15 cellular contexts compared by ENCODE assay signal in the genomic region with DNA sequence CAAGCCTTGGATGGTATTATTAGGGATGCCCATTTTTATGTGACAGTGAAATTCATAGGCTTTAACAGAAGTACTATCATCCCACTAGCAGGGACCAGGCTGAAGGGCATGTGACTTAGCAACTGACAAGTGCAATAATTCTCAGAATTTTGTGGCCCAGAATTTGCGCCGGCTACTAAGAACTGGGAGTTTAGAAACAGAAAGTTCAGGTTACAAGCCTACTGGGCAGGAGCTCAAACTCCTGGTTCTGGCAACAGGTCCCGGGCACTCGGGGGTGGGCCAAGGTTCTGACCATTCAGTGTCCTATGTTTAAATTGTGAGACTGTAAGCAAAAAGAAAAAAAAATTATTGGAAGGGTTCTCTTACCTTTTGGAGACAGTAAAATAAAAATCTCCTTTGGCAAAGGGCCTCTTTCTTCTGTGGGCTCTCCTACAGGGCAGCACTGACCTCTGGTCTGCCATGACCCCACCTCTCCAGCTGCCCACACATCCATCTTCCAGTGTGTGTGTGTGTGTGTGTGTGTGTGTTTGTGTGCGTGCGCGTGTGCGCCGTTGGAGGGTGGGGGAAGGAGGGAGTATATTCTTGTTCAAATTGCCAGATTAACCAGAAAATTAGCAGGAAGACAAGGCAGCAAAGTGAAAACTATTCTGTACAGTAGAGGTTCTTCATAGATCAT. TPM values are rescaled to one million over a fixed set of nuclear protein-coding genes. Genes with fewer than 3 reads are reported as not detected.
DNase-seq lines count a peak whose midpoint lies in the region; ATAC-seq, FAIRE-seq and TF ChIP-seq lines count a peak whose summit lies in the region.
"Had no signal": no experiment of that assay in that cellular context is flagged by ENCODE, and none has a peak within 500 bp of the region (broad histone marks: within the 10 kb centered on the region; RNA-seq: fewer than 3 reads in every experiment).

No MANE protein-coding gene starts in this region.

- DNase-seq in breast epithelium (ENCODE audit: low spot score in 2 of 2), result no peak
- DNase-seq in mammary epithelial cell, result no peak
- peak in 1 of 2 donors; percentile 33 for DNase-seq in heart right ventricle
- no peak for DNase-seq in pancreas
- DNase-seq in DMS 273 (lab: John Stamatoyannopoulos, UW; ENCODE audit: unreplicated experiment), result no peak
- DNase-seq in activated CD4-positive, alpha-beta T cell treated with anti-CD3 and anti-CD28 coated beads for 1 hour, result no peak
- DNase-seq in NCI-H1436 (lab: John Stamatoyannopoulos, UW), result no peak
- no peak for DNase-seq in effector memory CD8-positive, alpha-beta T cell
- DNase-seq: activated CD4-positive, alpha-beta T cell treated with anti-CD3 and anti-CD28 coated beads for 4 hours; cerebellar nuclear complex; DMS53; Kasumi-1; NCI-H2029 treated with DMSO at 0.1 percent for 48 hours; small intestine; SW 1271 had no signal

- in situ Hi-C loops in mammary epithelial cell (cut with MboI; ENCODE audit: low sequenced_read_pairs in 2 of 2), result no loop called here

- no peaks in the 10 kb centered on the region for H3K36me3 ChIP-seq in breast epithelium
- H3K36me3 ChIP-seq in mammary epithelial cell (ENCODE audit: insufficient read depth, low read length), result no peaks in the 10 kb centered on the region
- no peaks in the 10 kb centered on the region for H3K36me3 ChIP-seq in heart right ventricle
- H3K36me3 ChIP-seq in pancreas, result no peaks in the 10 kb centered on the region

- CTCF ChIA-PET in mammary epithelial cell (lab: Charles Lee; ENCODE audit: low non-redundant PET), result no interaction called here

- H3K9me3 ChIP-seq in breast epithelium, result no peaks in the 10 kb centered on the region
- H3K9me3 ChIP-seq in mammary epithelial cell (replicated peaks; ENCODE audit: insufficient read depth, low read length), result no peaks in the 10 kb centered on the region
- no peaks in the 10 kb centered on the region for H3K9me3 ChIP-seq in heart right ventricle
- no peaks in the 10 kb centered on the region for H3K9me3 ChIP-seq in pancreas

- no peak overlapping the region for H3K27ac Mint-ChIP-seq in effector memory CD8-positive, alpha-beta T cell

- H3K27ac ChIP-seq in breast epithelium (peak overlapping the region; percentile 29 to 53), mammary epithelial cell (ENCODE audit: insufficient read depth, low read depth, low read length) (no peak overlapping the region), heart right ventricle (peak overlapping the region in 9 of 10 donors; percentile 75 to 95 (median 90)), pancreas (no peak overlapping the region)

- no TSS peak for BruUV-seq in mammary epithelial cell (replicated peaks; lab: Mats Ljungman, UMichigan)

- no peak for TF ChIP-seq POLR2A in breast epithelium (IDR thresholded peaks at IDR 0.05)

- H3K4me1 ChIP-seq in breast epithelium (no peaks in the 10 kb centered on the region), mammary epithelial cell (ENCODE audit: insufficient read depth, low read length) (peaks cover 8% of the 10 kb centered on the region), heart right ventricle (peaks cover 0 to 60% (median 38%) of the 10 kb centered on the region in 9 donors), pancreas (no peaks in the 10 kb centered on the region)

- WGBS in mammary epithelial cell (ENCODE audit: low coverage, missing lambda C conversion rate), result 82% methylated on average over 9 of the region's 9 CpGs
- 60 to 62% methylated on average over 9 of the region's 9 CpGs for WGBS in heart right ventricle, 2 donors
- 63 to 66% methylated on average over 9 of the region's 9 CpGs for WGBS in pancreas, 2 donors

- peak in 3 of 8 donors; percentile 20 to 33 (median 31) for ATAC-seq in heart right ventricle
- peak in 3 of 4 donors; percentile 24 to 44 (median 43) for ATAC-seq in pancreas
- no peak for ATAC-seq in effector memory CD8-positive, alpha-beta T cell (replicated peaks)

- H4K20me1 ChIP-seq in mammary epithelial cell (ENCODE audit: insufficient read depth, low read length), result no peaks in the 10 kb centered on the region

- no peak overlapping the region for H3K4me2 ChIP-seq in mammary epithelial cell (ENCODE audit: insufficient read depth, low read depth, low read length)

- TF ChIP-seq CTCF in breast epithelium (IDR thresholded peaks at IDR 0.05) (no peak), mammary epithelial cell (conservative IDR thresholded peaks at IDR 0.05 in 1 of 2, IDR thresholded peaks at IDR 0.05 in 1 of 2; ENCODE audit: extremely low read depth in 1 of 2, insufficient read depth in 1 of 2, low read depth in 1 of 2, low read length in 2 of 2) (no peak), heart right ventricle (IDR thresholded peaks at IDR 0.05) (no peak), pancreas (IDR thresholded peaks at IDR 0.05) (no peak)

- no peaks in the 10 kb centered on the region for H3K79me2 ChIP-seq in mammary epithelial cell (ENCODE audit: insufficient read depth, low read length)

- dilution Hi-C loops in mammary epithelial cell (cut with HindIII; ENCODE audit: low sequenced_read_pairs), result no loop called here

- intact Hi-C loops in breast epithelium (cut with DNase I; ENCODE audit: low total_unique reads) (no loop called here), mammary epithelial cell (cut with micrococcal nuclease) (no loop called here), heart right ventricle (cut with DNase I) (loop anchor here in 4 of 10 donors (2.0 to 5.0 kb wide), 4 partner anchors 37 to 47 kb away; no protein-coding TSS in a partner anchor), pancreas (cut with DNase I) (loop anchor here in 2 of 3 donors (10.0 kb wide), 2 partner anchors 79 to 511 kb away; no protein-coding TSS in a partner anchor)

- H3K27me3 Mint-ChIP-seq in effector memory CD8-positive, alpha-beta T cell, result peaks cover 11 to 25% of the 10 kb centered on the region in 2 donors

- H3K4me3 ChIP-seq in breast epithelium (no peak overlapping the region), mammary epithelial cell (replicated peaks in 1 of 3; ENCODE audit: insufficient read depth in 1 of 3, low read depth in 2 of 3, low read length in 3 of 3) (no peak overlapping the region), heart right ventricle (no peak overlapping the region), pancreas (no peak overlapping the region)

- FAIRE-seq in pancreas (lab: Jason Lieb, UNC), result no peak
- FAIRE-seq: small intestine had no signal

- no peak overlapping the region for H3K9ac ChIP-seq in mammary epithelial cell (ENCODE audit: insufficient read depth, low read length)

- H3K4me3 Mint-ChIP-seq in effector memory CD8-positive, alpha-beta T cell, result no peak overlapping the region

- H3K27me3 ChIP-seq in breast epithelium (no peaks in the 10 kb centered on the region), mammary epithelial cell (ENCODE audit: insufficient read depth, low read length) (no peaks in the 10 kb centered on the region), heart right ventricle (no peaks in the 10 kb centered on the region), pancreas (no peaks in the 10 kb centered on the region)

- no peaks in the 10 kb centered on the region for H3K9me3 Mint-ChIP-seq in effector memory CD8-positive, alpha-beta T cell

- H2AFZ ChIP-seq in mammary epithelial cell (ENCODE audit: low read depth, low read length), result no peak overlapping the region

- H3K4me1 Mint-ChIP-seq in effector memory CD8-positive, alpha-beta T cell (ENCODE audit: low read depth in 2 of 2), result no peaks in the 10 kb centered on the region

- no peaks in the 10 kb centered on the region for H3K36me3 Mint-ChIP-seq in effector memory CD8-positive, alpha-beta T cell (ENCODE audit: insufficient read depth)

RNA-seq across cellular contexts. Expression of a gene that starts 26.1 kb away (rescaled TPM):
- total RNA-seq in breast epithelium (100 to 1,000 TPM in 1 of 3 donors, 10 to 100 TPM in 2; 60.3 to 108 (median 84.9) TPM), mammary epithelial cell (100 to 1,000 TPM in 1 of 2 donors, 10 to 100 TPM in 1; 75.3 to 109 TPM), heart right ventricle (100 to 1,000 TPM in 6 of 10 donors, 10 to 100 TPM in 4; 78.2 to 181 (median 104) TPM), pancreas (10 to 100 TPM; 47.0 to 95.6 (median 55.0) TPM)
- polyA plus RNA-seq in mammary epithelial cell (63.4 TPM), heart right ventricle (10 to 100 TPM; 50.6 to 54.0 TPM), pancreas (10 to 100 TPM; 57.2 to 93.6 TPM)
- 33.1 TPM for polyA minus RNA-seq in mammary epithelial cell

Comparison
In these comparisons a context has a peak if more than half of its experiments do, and no peak if none do; other contexts are left out.
1. H3K27ac ChIP-seq: peak in breast epithelium (2 of 2) and heart right ventricle (9 of 10); none in mammary epithelial cell (single experiment) and pancreas (0 of 4).
2. intact Hi-C loops: an anchor here in pancreas (10.0 kb wide); none called in breast epithelium and mammary epithelial cell.